Comparison of ENCODE assay signal across 9 cellular contexts in genomic region chr18:3441290-3441689, GRCh38. TPM values are rescaled to one million over a fixed set of nuclear protein-coding genes. Genes with fewer than 3 reads are reported as not detected.
DNase-seq lines count a peak whose midpoint lies in the region; ATAC-seq, FAIRE-seq and TF ChIP-seq lines count a peak whose summit lies in the region.
"Had no signal": no experiment of that assay in that cellular context is flagged by ENCODE, and none has a peak within 500 bp of the region (broad histone marks: within the 10 kb centered on the region; RNA-seq: fewer than 3 reads in every experiment).

No MANE protein-coding gene starts in this region.

- H2AK5ac ChIP-seq in IMR-90 (ENCODE audit: low read depth, low read length): no peak overlapping the region

- H3K9me1 ChIP-seq in IMR-90 (ENCODE audit: insufficient read depth, low read length): peaks cover 4% of the 10 kb centered on the region; the same call in 1 of the 2 replicates

- no peaks in the 10 kb centered on the region for H3K36me3 Mint-ChIP-seq in CD4-positive, alpha-beta T cell (ENCODE audit: low read depth)

- no CpG with 5 or more reads among the region's 2 CpGs for WGBS in IMR-90 (ENCODE audit: extremely low coverage in 2 of 2, insufficient read length in 1 of 2), 2 experiments
- 5% methylated on average over 2 of the region's 2 CpGs for WGBS in right lobe of liver (ENCODE audit: insufficient coverage, low coverage, low lambda C conversion rate, missing lambda C conversion rate)

- no peak overlapping the region for H3K23ac ChIP-seq in IMR-90 (ENCODE audit: low read depth, low read length)

- H4K5ac ChIP-seq in IMR-90 (ENCODE audit: low read depth, low read length): no peak overlapping the region

- no peaks in the 10 kb centered on the region for H3K27me3 Mint-ChIP-seq in CD4-positive, alpha-beta T cell
- H3K27me3 Mint-ChIP-seq: central memory CD8-positive, alpha-beta T cell had no signal

- peak in 1 of 10 experiments; percentile 2 for DNase-seq in CD4-positive, alpha-beta T cell
- DNase-seq in IMR-90 (no peak), bronchial epithelial cell (ENCODE audit: low read depth) (peak; percentile 34), right lobe of liver (peak in 1 of 3 donors; percentile 53), RCC 7860 (ENCODE audit: low spot score) (no peak), AML-193 (lab: John Stamatoyannopoulos, UW) (no peak)
- DNase-seq in activated effector memory CD4-positive, alpha-beta T cell treated with Interleukin-2 at 50 U/mL for 16 hours: no peak

- dilution Hi-C loops in IMR-90 (cut with HindIII; ENCODE audit: low sequenced_read_pairs, unreplicated experiment): no loop called here

- intact Hi-C loops in CD4-positive, alpha-beta T cell (cut with DNase I, micrococcal nuclease): loop anchor here (1.0 to 10.0 kb wide), 4 partner anchors 13 to 476 kb away; no protein-coding TSS in a partner anchor
- intact Hi-C loops in IMR-90 (cut with micrococcal nuclease) (no loop called here), right lobe of liver (cut with DNase I) (loop anchor here in 1 of 2 donors (5.0 kb wide), 1 partner anchor 179 kb away; the partner anchor contains the start of gene MYL12B)

- no peak overlapping the region for H3K4ac ChIP-seq in IMR-90 (ENCODE audit: low read depth, low read length)

- H4K91ac ChIP-seq in IMR-90 (ENCODE audit: insufficient read depth, low read depth, low read length): no peak overlapping the region

- no peak overlapping the region for H2BK15ac ChIP-seq in IMR-90 (ENCODE audit: low read depth, low read length)

- no peak overlapping the region for H3K56ac ChIP-seq in IMR-90 (ENCODE audit: extremely low read depth, insufficient read depth, low read length)

- no peak overlapping the region for H2BK20ac ChIP-seq in IMR-90 (ENCODE audit: low read depth, low read length)

- TF ChIP-seq CTCF in CD4-positive, alpha-beta T cell (IDR thresholded peaks at IDR 0.05): peak; percentile 51
- TF ChIP-seq CTCF in IMR-90 (conservative IDR thresholded peaks at IDR 0.05; ENCODE audit: low read depth, low read length) (peak; percentile 31), bronchial epithelial cell (IDR thresholded peaks at IDR 0.05; ENCODE audit: insufficient read depth, low read length, severe bottlenecking) (peak; percentile 35), right lobe of liver (IDR thresholded peaks at IDR 0.05) (peak; percentile 41 to 53 (median 50))

- no peak overlapping the region for H3K4me3 Mint-ChIP-seq in CD4-positive, alpha-beta T cell
- H3K4me3 Mint-ChIP-seq: central memory CD8-positive, alpha-beta T cell had no signal

- no peaks in the 10 kb centered on the region for H3K4me1 ChIP-seq in IMR-90 (ENCODE audit: control insufficient read depth, insufficient read depth, low read length)
- peaks cover 0 to 11% (median 3%) of the 10 kb centered on the region in 4 donors for H3K4me1 ChIP-seq in right lobe of liver

- H3K9me3 ChIP-seq in CD4-positive, alpha-beta T cell (ENCODE audit: control insufficient read depth, low read length): no peaks in the 10 kb centered on the region
- H3K9me3 ChIP-seq in IMR-90 (ENCODE audit: control insufficient read depth, insufficient read depth, low read length): no peaks in the 10 kb centered on the region
- H3K9me3 ChIP-seq in right lobe of liver: no peaks in the 10 kb centered on the region

- ATAC-seq in CD4-positive, alpha-beta T cell (ENCODE audit: poor library complexity): peak; percentile 46
- ATAC-seq in IMR-90 (ENCODE audit: low read depth): 0 out of 2 replicates have a peak, but pooled peaks have one; percentile 35
- ATAC-seq in right lobe of liver: peak; percentile 92 to 97 (median 94)
- ATAC-seq in GM18909 (IDR thresholded peaks at IDR 0.05; ENCODE audit: poor library complexity, unreplicated experiment): no peak

- H3K27ac Mint-ChIP-seq in CD4-positive, alpha-beta T cell: no peak overlapping the region

- H3K4me2 ChIP-seq in IMR-90 (ENCODE audit: low read depth, low read length): no peak overlapping the region

- H3K9me3 Mint-ChIP-seq in CD4-positive, alpha-beta T cell: no peaks in the 10 kb centered on the region
- H3K9me3 Mint-ChIP-seq: central memory CD8-positive, alpha-beta T cell had no signal

- no TSS peak for BruUV-seq in IMR-90 (replicated peaks; lab: Mats Ljungman, UMichigan)

- in situ Hi-C loops in IMR-90 (cut with MboI; ENCODE audit: low sequenced_read_pairs): no loop called here

- no peak overlapping the region for H2BK5ac ChIP-seq in IMR-90 (ENCODE audit: low read depth, low read length, poor library complexity, severe bottlenecking)

- no peak overlapping the region for H2BK120ac ChIP-seq in IMR-90 (ENCODE audit: low read depth, low read length)

- peak overlapping the region; percentile 61 for H2AFZ ChIP-seq in IMR-90 (replicated peaks; ENCODE audit: low read length, poor library complexity)

- H4K20me1 ChIP-seq in IMR-90 (ENCODE audit: insufficient read depth, low read length): no peaks in the 10 kb centered on the region

- H3K27me3 ChIP-seq in CD4-positive, alpha-beta T cell (ENCODE audit: control insufficient read depth, insufficient read depth, low read length): no peaks in the 10 kb centered on the region
- no peaks in the 10 kb centered on the region; the same call in 1 of the 2 replicates for H3K27me3 ChIP-seq in IMR-90 (ENCODE audit: control insufficient read depth, insufficient read depth, low read length)
- no peaks in the 10 kb centered on the region for H3K27me3 ChIP-seq in bronchial epithelial cell (ENCODE audit: control insufficient read depth, insufficient read depth, low read length)
- no peaks in the 10 kb centered on the region for H3K27me3 ChIP-seq in right lobe of liver

- no peak overlapping the region for H3K14ac ChIP-seq in IMR-90 (replicated peaks; ENCODE audit: low read depth, low read length)

- H3K4me3 ChIP-seq in IMR-90 (ENCODE audit: insufficient read depth, low read depth, low read length) (no peak overlapping the region), bronchial epithelial cell (ENCODE audit: low read depth, low read length) (no peak overlapping the region), right lobe of liver (no peak overlapping the region)

- TF ChIP-seq RAD21 in IMR-90 (IDR thresholded peaks at IDR 0.05; ENCODE audit: low read length): 0 out of 2 replicates have a peak, but pooled peaks have one; percentile 23

- peaks cover 4% of the 10 kb centered on the region for H3K4me1 Mint-ChIP-seq in CD4-positive, alpha-beta T cell (ENCODE audit: low read depth)
- H3K4me1 Mint-ChIP-seq: central memory CD8-positive, alpha-beta T cell had no signal

- no peak overlapping the region for H3K9ac ChIP-seq in IMR-90 (ENCODE audit: low read depth, low read length)

- no peak for FAIRE-seq in bronchial epithelial cell (lab: Jason Lieb, UNC)
- no peak for FAIRE-seq in RCC 7860 (lab: Jason Lieb, UNC)

- no peaks in the 10 kb centered on the region; a peak in 1 of 4 replicates for H3K79me1 ChIP-seq in IMR-90 (ENCODE audit: low read depth in 1 of 2, low read length in 2 of 2)

- TF ChIP-seq POLR2A in IMR-90 (IDR thresholded peaks at IDR 0.05; ENCODE audit: low read depth, low read length) (no peak), right lobe of liver (IDR thresholded peaks at IDR 0.05) (no peak)

- no peaks in the 10 kb centered on the region for H3K36me3 ChIP-seq in IMR-90 (ENCODE audit: control insufficient read depth, insufficient read depth, low read length)
- H3K36me3 ChIP-seq in bronchial epithelial cell (ENCODE audit: control insufficient read depth, insufficient read depth, low read length): no peaks in the 10 kb centered on the region
- no peaks in the 10 kb centered on the region for H3K36me3 ChIP-seq in right lobe of liver

- H4K8ac ChIP-seq in IMR-90 (ENCODE audit: low read depth in 2 of 2, low read length in 2 of 2): no peak overlapping the region

- POLR2A ChIA-PET in CD4-positive, alpha-beta T cell (lab: Charles Lee): interaction anchor here (0.8 to 2.0 kb wide), 5 partner anchors 10 to 153 kb away, joined by 3 to 15 read pairs (median 9); no protein-coding TSS in a partner anchor
- POLR2A ChIA-PET in IMR-90 (lab: Charles Lee; ENCODE audit: unreplicated experiment): no interaction called here

- no peak overlapping the region for H2AK9ac ChIP-seq in IMR-90 (replicated peaks; ENCODE audit: low read depth, low read length, poor library complexity)

- CTCF ChIA-PET in CD4-positive, alpha-beta T cell (lab: Charles Lee): interaction anchor here (1.4 to 2.3 kb wide), 6 partner anchors 11 to 225 kb away, joined by 3 to 12 read pairs (median 8); no protein-coding TSS in a partner anchor
- CTCF ChIA-PET in IMR-90 (lab: Yijun Ruan, JAX): interaction anchor here (1.2 to 1.5 kb wide), 3 partner anchors 10 to 153 kb away, joined by 3 read pairs; no protein-coding TSS in a partner anchor

- H3K18ac ChIP-seq in IMR-90 (ENCODE audit: low read depth, low read length): no peak overlapping the region

- no peak overlapping the region for H3K27ac ChIP-seq in CD4-positive, alpha-beta T cell (ENCODE audit: low read depth, low read length)
- H3K27ac ChIP-seq in IMR-90 (ENCODE audit: insufficient read depth, low read length) (no peak overlapping the region), right lobe of liver (peak overlapping the region in 1 of 3 donors; percentile 54)

TF ChIP-seq in IMR-90, 13 proteins besides CTCF, POLR2A, EP300 and RAD21:
- no peak for TF ChIP-seq RFX5 (IDR thresholded peaks at IDR 0.05; ENCODE audit: low read depth, low read length)
- no peak for TF ChIP-seq CHD1 (IDR thresholded peaks at IDR 0.05; ENCODE audit: low read depth, low read length)

RNA-seq across cellular contexts. Expression of gene TGIF1, which starts 8.7 kb away (rescaled TPM):
- 10 to 100 TPM; 54.6 to 55.4 TPM for total RNA-seq in CD4-positive, alpha-beta T cell
- total RNA-seq in IMR-90 (2012; rRNA removed) (100 and 118 TPM in 2 replicates), bronchial epithelial cell (198 and 441 TPM in 2 replicates), right lobe of liver (10 to 100 TPM; 11.3 to 41.4 (median 22.3) TPM)
- polyA plus RNA-seq in IMR-90 (2012; rRNA removed): 43.7 and 62.1 TPM in 2 replicates
- polyA plus RNA-seq in IMR-90 (2012; cell fraction: cytosol; rRNA removed): 51.3 and 79.1 TPM in 2 replicates
- polyA plus RNA-seq in IMR-90 (2012; cell fraction: nucleus; rRNA removed; ENCODE audit: low replicate concordance): 84.3 and 252 TPM in 2 replicates
